8 cellular contexts compared by ENCODE assay signal in the genomic region with DNA sequence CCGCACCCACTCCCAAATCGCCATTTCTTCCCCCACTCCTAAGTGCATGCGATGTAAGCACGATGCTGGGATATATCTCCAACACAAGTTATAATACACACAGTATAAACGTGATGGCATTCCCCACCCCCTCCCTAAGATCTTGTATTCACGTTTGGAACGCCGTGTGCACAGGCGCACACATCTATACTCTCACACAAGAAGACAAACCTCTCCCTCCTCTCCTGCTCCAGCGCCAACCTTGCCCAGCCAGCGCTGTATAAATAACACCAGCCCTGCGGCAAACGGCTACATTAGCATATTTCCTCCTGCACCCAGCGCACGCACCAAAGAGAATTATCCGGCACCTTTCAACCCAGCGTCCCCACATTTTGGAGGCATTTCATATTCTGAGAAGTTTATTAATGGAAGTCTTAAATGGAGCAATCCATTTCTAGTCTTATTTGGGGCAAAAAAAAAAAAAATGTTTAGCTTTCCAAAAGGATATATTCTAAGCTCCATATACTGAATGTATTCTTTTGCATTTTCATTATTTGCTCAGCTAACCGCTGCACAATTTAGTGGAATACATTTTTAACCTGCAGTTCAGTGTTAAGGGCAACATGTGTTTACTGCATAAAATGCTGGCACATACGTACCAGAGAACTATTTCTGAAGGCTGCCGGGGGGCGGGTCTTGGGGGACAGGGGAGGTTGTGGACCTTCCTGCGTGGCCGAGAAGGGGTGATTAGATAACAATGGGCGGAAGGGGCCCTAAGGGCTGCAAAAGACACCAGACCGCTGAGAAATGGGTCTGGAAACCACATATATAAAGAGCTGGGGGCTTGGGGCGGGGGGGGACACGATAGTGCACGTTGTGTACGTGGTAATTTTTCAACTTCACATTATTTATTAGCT. TPM values are rescaled to one million over a fixed set of nuclear protein-coding genes. Genes with fewer than 3 reads are reported as not detected.
DNase-seq lines count a peak whose midpoint lies in the region; ATAC-seq and TF ChIP-seq lines count a peak whose summit lies in the region.

No MANE protein-coding gene starts in this region.

- no peaks in the 10 kb centered on the region for H3K36me3 ChIP-seq in right lobe of liver
- no peaks in the 10 kb centered on the region for H3K36me3 ChIP-seq in stomach

- WGBS in right lobe of liver (ENCODE audit: insufficient coverage, low coverage, low lambda C conversion rate, missing lambda C conversion rate), result 25% methylated on average over 28 of the region's 29 CpGs
- 11 to 18% (median 13%) methylated on average over 29 of the region's 29 CpGs for WGBS in stomach, 5 donors

- TF ChIP-seq CTCF in choroid plexus epithelial cell (conservative IDR thresholded peaks at IDR 0.05; ENCODE audit: low read depth, low read length), result no peak
- no peak for TF ChIP-seq CTCF in right lobe of liver (IDR thresholded peaks at IDR 0.05)
- peak in 1 of 7 experiments; percentile 5 for TF ChIP-seq CTCF in stomach (IDR thresholded peaks at IDR 0.05)
- TF ChIP-seq CTCF in GM20000 (IDR thresholded peaks at IDR 0.05; ENCODE audit: extremely low read depth, missing control alignments), result no peak

- ATAC-seq in Right ventricle myocardium inferior (peak; percentile 58), right lobe of liver (peak; percentile 25 to 52 (median 38)), GM21576 (IDR thresholded peaks at IDR 0.05; ENCODE audit: unreplicated experiment) (no peak)

- H3K9me3 ChIP-seq in right lobe of liver, result no peaks in the 10 kb centered on the region
- no peaks in the 10 kb centered on the region for H3K9me3 ChIP-seq in stomach

- no peaks in the 10 kb centered on the region for H3K27me3 ChIP-seq in right lobe of liver
- H3K27me3 ChIP-seq in stomach, result peaks cover 0 to 32% (median 21%) of the 10 kb centered on the region in 3 donors

- H3K4me3 ChIP-seq in choroid plexus epithelial cell (ENCODE audit: low read depth, low read length) (peak overlapping the region; percentile 73), right lobe of liver (peak overlapping the region; percentile 64 to 73 (median 66)), stomach (peak overlapping the region; percentile 63 to 87 (median 66))

- intact Hi-C loops in Right ventricle myocardium inferior (cut with DNase I), result loop anchor here (2.0 to 10.0 kb wide), 3 partner anchors 103 to 179 kb away; no protein-coding TSS in a partner anchor
- intact Hi-C loops in cardiac septum (cut with DNase I), result no loop called here
- intact Hi-C loops in right lobe of liver (cut with DNase I), result loop anchor here in 1 of 2 donors (5.0 kb wide), 1 partner anchor 181 kb away; no protein-coding TSS in a partner anchor
- intact Hi-C loops in stomach (cut with DNase I; ENCODE audit: low total_unique reads), result loop anchor here (10.0 kb wide), 1 partner anchor 277 kb away; no protein-coding TSS in a partner anchor

- TF ChIP-seq POLR2A in right lobe of liver (IDR thresholded peaks at IDR 0.05), result no peak
- TF ChIP-seq POLR2A in stomach (IDR thresholded peaks at IDR 0.05), result no peak

- H3K4me1 ChIP-seq in right lobe of liver, result peaks cover 0 to 24% (median 0%) of the 10 kb centered on the region in 4 donors
- H3K4me1 ChIP-seq in stomach, result peaks cover 8 to 47% (median 40%) of the 10 kb centered on the region in 4 donors

- no peak for TF ChIP-seq EP300 in stomach (IDR thresholded peaks at IDR 0.05)

- H3K27ac ChIP-seq in right lobe of liver (peak overlapping the region in 2 of 3 donors; percentile 33 to 45), stomach (peak overlapping the region; percentile 61 to 85 (median 70))

- DNase-seq in Right ventricle myocardium inferior (ENCODE audit: missing footprints) (no peak), cardiac septum (ENCODE audit: low spot score) (no peak), SHP77 (lab: John Stamatoyannopoulos, UW) (peak; percentile 68 to 78), choroid plexus epithelial cell (ENCODE audit: low read depth) (peak; percentile 43), right lobe of liver (peak; percentile 53 to 69 (median 56)), stomach (peak; percentile 77), GM20000 (ENCODE audit: low spot score) (no peak)

RNA-seq across cellular contexts. Expression of gene SLC22A23, which starts 1.1 kb away (rescaled TPM):
- total RNA-seq in Right ventricle myocardium inferior, result 5.6 TPM
- total RNA-seq in cardiac septum, result 3.2 TPM
- total RNA-seq in right lobe of liver, result 10 to 100 TPM; 11.7 to 27.6 (median 16.3) TPM
- 100 to 1,000 TPM in 2 of 5 donors, 10 to 100 TPM in 3; 18.1 to 241 (median 45.5) TPM for total RNA-seq in stomach
- 10 to 100 TPM in 1 of 3 donors, 1 to 10 TPM in 2; 5.9 to 12.1 (median 6.5) TPM for polyA plus RNA-seq in stomach

Comparison
In these comparisons a context has a peak if more than half of its experiments do, and no peak if none do; other contexts are left out.
1. DNase-seq: peak in SHP77 (2 of 2), choroid plexus epithelial cell (single experiment), right lobe of liver (3 of 3) and stomach (single experiment); none in Right ventricle myocardium inferior (single experiment), cardiac septum (single experiment) and GM20000 (single experiment).
2. Peak in every context shown above with its lines, with median percentiles within 50 percentile points of each other: H3K4me3 ChIP-seq.